24 cellular contexts compared by ENCODE assay signal in the genomic region with DNA sequence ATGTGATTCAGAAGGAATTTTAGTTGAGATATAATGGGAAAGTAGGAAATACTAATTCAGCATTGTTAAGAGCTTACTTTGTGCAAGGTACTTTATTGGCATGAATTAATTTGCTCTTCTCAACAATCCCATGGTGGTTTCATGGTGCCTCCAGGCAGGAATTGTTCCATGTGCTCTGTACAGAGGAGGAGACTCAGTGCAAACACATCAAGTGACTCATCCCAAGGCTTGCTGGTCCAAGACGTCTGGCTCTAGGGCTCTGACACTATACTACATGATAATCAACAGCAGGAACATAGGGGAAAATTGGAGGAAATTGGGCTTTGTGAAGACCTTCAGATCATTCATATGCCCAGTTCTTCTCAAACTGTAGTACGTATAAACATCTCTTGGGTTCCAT.
DNase-seq lines count a peak whose midpoint lies in the region; ATAC-seq and TF ChIP-seq lines count a peak whose summit lies in the region.
"Had no signal": no experiment of that assay in that cellular context is flagged by ENCODE, and none has a peak within 500 bp of the region (broad histone marks: within the 10 kb centered on the region; RNA-seq: fewer than 3 reads in every experiment).

No MANE protein-coding gene starts in this region.

- no peak overlapping the region for H3K27ac Mint-ChIP-seq in naive thymus-derived CD8-positive, alpha-beta T cell
- H3K27ac Mint-ChIP-seq: activated CD4-positive, alpha-beta memory T cell treated with anti-CD3 and anti-CD28 coated beads for 36 hours; naive thymus-derived CD4-positive, alpha-beta T cell had no signal

- no peak for ATAC-seq in naive thymus-derived CD8-positive, alpha-beta T cell
- ATAC-seq in GM21619 (IDR thresholded peaks at IDR 0.05; ENCODE audit: unreplicated experiment) = no peak
- ATAC-seq: left colon; naive thymus-derived CD4-positive, alpha-beta T cell had no signal

- no peaks in the 10 kb centered on the region for H3K36me3 Mint-ChIP-seq in naive thymus-derived CD8-positive, alpha-beta T cell
- H3K36me3 Mint-ChIP-seq: activated CD4-positive, alpha-beta memory T cell treated with anti-CD3 and anti-CD28 coated beads for 36 hours; naive thymus-derived CD4-positive, alpha-beta T cell had no signal

- H3K27me3 Mint-ChIP-seq in naive thymus-derived CD8-positive, alpha-beta T cell = peaks cover 0 to 7% (median 5%) of the 10 kb centered on the region in 5 donors

- H3K4me3 ChIP-seq in choroid plexus epithelial cell (ENCODE audit: low read depth, low read length) = no peak overlapping the region
- H3K4me3 ChIP-seq: spleen, testis, vagina had no signal

- no peak overlapping the region for H3K4me3 Mint-ChIP-seq in naive thymus-derived CD8-positive, alpha-beta T cell
- H3K4me3 Mint-ChIP-seq: activated CD4-positive, alpha-beta memory T cell treated with anti-CD3 and anti-CD28 coated beads for 36 hours; naive thymus-derived CD4-positive, alpha-beta T cell had no signal

- TF ChIP-seq CTCF in choroid plexus epithelial cell (conservative IDR thresholded peaks at IDR 0.05; ENCODE audit: low read depth, low read length) = no peak

- POLR2A ChIA-PET in naive thymus-derived CD8-positive, alpha-beta T cell (lab: Charles Lee) = no interaction called here

- peaks cover 0 to 3% (median 0%) of the 10 kb centered on the region in 9 donors for H3K9me3 Mint-ChIP-seq in naive thymus-derived CD8-positive, alpha-beta T cell
- H3K9me3 Mint-ChIP-seq: activated CD4-positive, alpha-beta memory T cell treated with anti-CD3 and anti-CD28 coated beads for 36 hours had no signal

- H3K4me1 Mint-ChIP-seq in naive thymus-derived CD8-positive, alpha-beta T cell = no peaks in the 10 kb centered on the region
- H3K4me1 Mint-ChIP-seq: naive thymus-derived CD4-positive, alpha-beta T cell had no signal

- DNase-seq in EH (ENCODE audit: low read depth) (peak; percentile 70), NCI-H226 (peak; percentile 34), choroid plexus epithelial cell (ENCODE audit: low read depth) (peak; percentile 51), foreskin melanocyte (peak; percentile 68), NCI-H345 treated with DMSO at 0.1 percent for 48 hours (lab: John Stamatoyannopoulos, UW; ENCODE audit: unreplicated experiment) (no peak), NCI-H446 (lab: John Stamatoyannopoulos, UW) (no peak)
- DNase-seq in naive thymus-derived CD8-positive, alpha-beta T cell = no peak
- DNase-seq: activated CD4-positive, alpha-beta memory T cell treated with anti-CD3 and anti-CD28 coated beads for 36 hours; activated effector memory CD4-positive, alpha-beta T cell treated with anti-CD3 and anti-CD28 coated beads, Interleukin-2, amount 50 U/mL, for 16 hours; activated T-cell treated with anti-CD3 and anti-CD28 coated beads for 4 hours; GOT3; head of caudate nucleus; left colon; naive thymus-derived CD4-positive, alpha-beta T cell; NCI-H146; NCI-H2171 treated with DMSO at 0.1 percent for 48 hours; NCI-H748 treated with DMSO at 0.1 percent for 48 hours; Right ventricle myocardium superior; spleen; stimulated activated CD4-positive, alpha-beta T cell treated with anti-CD3 and anti-CD28 coated beads, Interleukin-4, amount 100 ng/mL, for 1 hour; stimulated activated naive CD4-positive, alpha-beta T cell; testis had no signal

Comparison
In these comparisons a context has a peak if more than half of its experiments do, and no peak if none do; other contexts are left out.
1. DNase-seq: peak in EH (single experiment), NCI-H226 (single experiment), choroid plexus epithelial cell (single experiment) and foreskin melanocyte (single experiment); none in NCI-H345 treated with DMSO at 0.1 percent for 48 hours (single experiment), naive thymus-derived CD8-positive, alpha-beta T cell (0 of 10) and NCI-H446 (0 of 2).